ENCODE assay signal across 8 cellular contexts in genomic region chr12:30695327-30696102, GRCh38. TPM values are rescaled to one million over a fixed set of nuclear protein-coding genes. Genes with fewer than 3 reads are reported as not detected.
DNase-seq lines count a peak whose midpoint lies in the region; ATAC-seq, FAIRE-seq and TF ChIP-seq lines count a peak whose summit lies in the region.

IPO8 (minus strand) TSS chr12:30695869; CDS start chr12:30695647, 222 bp downstream.

- H3K36me3 ChIP-seq in upper lobe of left lung: no peaks in the 10 kb centered on the region

- H3K27ac ChIP-seq in adipose tissue (ENCODE audit: low read depth, low read length) (peak within 1 kb of the TSS; percentile 75), upper lobe of left lung (peak within 1 kb of the TSS; percentile 78 to 91 (median 86))

- no peaks in the 10 kb centered on the region for H3K9me3 ChIP-seq in upper lobe of left lung

- no peaks in the 10 kb centered on the region for H3K27me3 Mint-ChIP-seq in T-cell

- CTCF ChIA-PET in T-cell (lab: Charles Lee): interaction anchor here (0.6 to 2.3 kb wide), 7 partner anchors 8 to 59 kb away, joined by 3 to 12 read pairs (median 4); partner anchors contain the start of gene CAPRIN2 (in 1 of the 2)

- no peaks in the 10 kb centered on the region for H3K27me3 ChIP-seq in upper lobe of left lung

- no peaks in the 10 kb centered on the region for H3K36me3 Mint-ChIP-seq in T-cell

- TF ChIP-seq EP300 in upper lobe of left lung (IDR thresholded peaks at IDR 0.05): no peak

- POLR2A ChIA-PET in T-cell (lab: Charles Lee): interaction anchor here (0.5 to 0.7 kb wide), 4 partner anchors 8 to 630 kb away, joined by 3 to 9 read pairs (median 4); partner anchors contain the start of gene SINHCAF (in 1 of the 2)

- peak; percentile 84 for ATAC-seq in HG02840 (IDR thresholded peaks at IDR 0.05; ENCODE audit: low FRiP score, unreplicated experiment)
- peak; percentile 90 to 93 (median 90) for ATAC-seq in T-cell (replicated peaks in 1 of 4)
- peak; percentile 98 to 99 for ATAC-seq in upper lobe of left lung (ENCODE audit: low FRiP score in 2 of 2)

- TF ChIP-seq CTCF in upper lobe of left lung (IDR thresholded peaks at IDR 0.05): peak in 3 of 6 experiments; percentile 11 to 51 (median 41)

- TF ChIP-seq POLR2A in GM12891 (IDR thresholded peaks at IDR 0.05; ENCODE audit: low read depth, low read length): peak; percentile 68
- TF ChIP-seq POLR2A in upper lobe of left lung (IDR thresholded peaks at IDR 0.05): peak in 1 of 4 donors; percentile 21

- H3K4me1 ChIP-seq in upper lobe of left lung: peaks cover 26 to 32% (median 27%) of the 10 kb centered on the region in 4 donors

- H3K27ac Mint-ChIP-seq in T-cell: peak within 1 kb of the TSS; percentile 87 to 93

- intact Hi-C loops in cardiac septum (cut with DNase I): loop anchor here (5.0 kb wide), 2 partner anchors 57 to 112 kb away; partner anchors contain the start of gene CAPRIN2
- intact Hi-C loops in posterior cingulate gyrus (cut with DNase I): loop anchor here (1.0 kb wide), 1 partner anchor 60 kb away; no protein-coding TSS in a partner anchor

- peak; percentile 96 for FAIRE-seq in GM12891 (lab: Jason Lieb, UNC)

- H3K9me3 Mint-ChIP-seq in T-cell: no peaks in the 10 kb centered on the region

- WGBS in adipose tissue, 3 donors: 0 to 1% (median 0%) methylated on average over 57 to 68 of the region's 68 CpGs
- WGBS in upper lobe of left lung, 2 donors: 0 to 1% methylated on average over 35 to 55 of the region's 68 CpGs

- H3K4me3 ChIP-seq in upper lobe of left lung: peak within 1 kb of the TSS; percentile 84 to 99 (median 96)

- peaks cover 45 to 49% (median 48%) of the 10 kb centered on the region in 3 donors for H3K4me1 Mint-ChIP-seq in T-cell

- H3K4me3 Mint-ChIP-seq in T-cell: peak within 1 kb of the TSS; percentile 95 to 97 (median 96)

- DNase-seq in GM12891 (ENCODE audit: insufficient read length, low spot score) (peak; percentile 82), NCI-H1436 (lab: John Stamatoyannopoulos, UW) (peak; percentile 87), T-cell (peak; percentile 67 to 88 (median 80)), cardiac septum (ENCODE audit: low spot score) (peak; percentile 95), posterior cingulate gyrus (peak; percentile 87 to 98 (median 90)), upper lobe of left lung (peak; percentile 95 to 96)

TF ChIP-seq in GM12891, 5 proteins besides CTCF, POLR2A, EP300 and RAD21:
- TF ChIP-seq SPI1 (IDR thresholded peaks at IDR 0.05; ENCODE audit: low read depth, low read length): peak; percentile 37
- TF ChIP-seq POLR2AphosphoS5 (IDR thresholded peaks at IDR 0.05; ENCODE audit: low read depth, low read length): no peak; the same call in 1 of the 2 replicates
- TF ChIP-seq POU2F2 (IDR thresholded peaks at IDR 0.05; ENCODE audit: low read depth, low read length): no peak
- no peak for TF ChIP-seq PAX5 (IDR thresholded peaks at IDR 0.05; ENCODE audit: insufficient read depth, low read length, severe bottlenecking)
- 0 out of 2 replicates have a peak, but pooled peaks have one; percentile 21 for TF ChIP-seq TAF1 (IDR thresholded peaks at IDR 0.05; ENCODE audit: low read depth, low read length)

RNA-seq across cellular contexts. Expression of gene IPO8, which starts in this region (rescaled TPM):
- polyA plus RNA-seq in GM12891 (2012; ENCODE audit: low read depth, missing spikeins): 15.0 TPM
- total RNA-seq in T-cell (10 to 100 TPM; 29.9 to 54.9 (median 45.1) TPM), cardiac septum (24.3 TPM), upper lobe of left lung (10 to 100 TPM; 20.4 to 68.1 (median 48.0) TPM)
- polyA plus RNA-seq in adipose tissue: 10 to 100 TPM; 13.4 to 19.9 (median 14.3) TPM

Comparison
In these comparisons a context has a peak if more than half of its experiments do, and no peak if none do; other contexts are left out.
1. Peak in every context shown above with its lines: DNase-seq, ATAC-seq, H3K4me3 ChIP-seq and H3K27ac ChIP-seq.